14 cellular contexts compared by ENCODE assay signal in the genomic region with DNA sequence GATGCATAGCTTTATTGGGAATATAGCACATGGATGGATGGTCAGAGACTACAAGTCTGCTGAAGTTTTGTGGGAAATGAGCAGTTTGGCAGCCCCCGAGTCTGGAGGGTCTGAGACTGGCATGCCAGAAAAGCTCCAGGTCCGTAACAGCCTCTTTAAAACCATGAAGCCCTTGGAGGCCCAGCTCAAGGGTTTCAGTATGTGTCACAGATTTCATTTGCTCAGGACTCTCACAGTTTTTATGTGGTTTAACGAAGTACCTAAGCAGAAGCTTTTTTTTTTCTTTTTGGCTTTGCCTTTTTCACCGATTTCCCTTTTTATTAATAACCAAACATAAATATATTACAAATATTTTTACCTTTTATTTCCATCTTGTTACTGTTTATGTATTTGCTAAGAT. TPM values are rescaled to one million over a fixed set of nuclear protein-coding genes. Genes with fewer than 3 reads are reported as not detected.
DNase-seq lines count a peak whose midpoint lies in the region; ATAC-seq, FAIRE-seq and TF ChIP-seq lines count a peak whose summit lies in the region.
"Had no signal": no experiment of that assay in that cellular context is flagged by ENCODE, and none has a peak within 500 bp of the region (broad histone marks: within the 10 kb centered on the region; RNA-seq: fewer than 3 reads in every experiment).

No MANE protein-coding gene starts in this region.

- H3K4me1 ChIP-seq in GM12878 (ENCODE audit: control insufficient read depth, insufficient read depth, low read length): peaks cover 7% of the 10 kb centered on the region; the same call in 1 of the 2 replicates
- H3K4me1 ChIP-seq in adrenal gland (replicated peaks in 1 of 2): no peaks in the 10 kb centered on the region

- TF ChIP-seq POLR2A in GM12878 (IDR thresholded peaks at IDR 0.05; ENCODE audit: low read depth, low read length) (no peak), adrenal gland (IDR thresholded peaks at IDR 0.05) (no peak)

- in situ Hi-C loops in GM12878 (cut with MboI): loop anchor here (5.0 kb wide), 1 partner anchor 69 kb away; no protein-coding TSS in a partner anchor

- BruUV-seq in GM12878 (replicated peaks; lab: Mats Ljungman, UMichigan): no TSS peak

- intact Hi-C loops in GM12878 (cut with micrococcal nuclease; ENCODE audit: unreplicated experiment) (no loop called here), adrenal gland (cut with DNase I) (loop anchor here in 1 of 2 donors (5.0 kb wide), 2 partner anchors 64 to 419 kb away; no protein-coding TSS in a partner anchor)

- H3K27ac ChIP-seq in GM12878 (ENCODE audit: control insufficient read depth, insufficient read depth) (no peak overlapping the region), adrenal gland (no peak overlapping the region)
- H3K27ac ChIP-seq: epithelial cell of prostate, PC-9 had no signal

- no peaks in the 10 kb centered on the region for H3K79me2 ChIP-seq in GM12878 (ENCODE audit: control insufficient read depth, insufficient read depth, low read length)

- H3K4me2 ChIP-seq in GM12878 (ENCODE audit: control insufficient read depth, insufficient read depth): peak overlapping the region; percentile 50
- H3K4me2 ChIP-seq: PC-9 had no signal

- no peak overlapping the region for H3K4me3 Mint-ChIP-seq in activated CD4-positive, alpha-beta T cell treated with anti-CD3 and anti-CD28 coated beads, Interleukin-2, amount 10 ng/mL, durations not matched to agents 7 days and 5 days
- no peak overlapping the region for H3K4me3 Mint-ChIP-seq in type B pancreatic cell
- H3K4me3 Mint-ChIP-seq: IgD-negative memory B cell had no signal

- no peaks in the 10 kb centered on the region for H3K4me1 Mint-ChIP-seq in activated CD4-positive, alpha-beta T cell treated with anti-CD3 and anti-CD28 coated beads, Interleukin-2, amount 10 ng/mL, durations not matched to agents 7 days and 5 days
- H3K4me1 Mint-ChIP-seq in type B pancreatic cell (ENCODE audit: unreplicated experiment): peaks cover 21% of the 10 kb centered on the region

- no peaks in the 10 kb centered on the region for H3K36me3 Mint-ChIP-seq in activated CD4-positive, alpha-beta T cell treated with anti-CD3 and anti-CD28 coated beads, Interleukin-2, amount 10 ng/mL, durations not matched to agents 7 days and 5 days (ENCODE audit: low read depth)
- H3K36me3 Mint-ChIP-seq in type B pancreatic cell: no peaks in the 10 kb centered on the region
- H3K36me3 Mint-ChIP-seq: IgD-negative memory B cell had no signal

- H4K20me1 ChIP-seq in GM12878 (ENCODE audit: control insufficient read depth, insufficient read depth): no peaks in the 10 kb centered on the region

- TF ChIP-seq CTCF in GM12878 (IDR thresholded peaks at IDR 0.05 in 2 of 3, conservative IDR thresholded peaks at IDR 0.05 in 1 of 3; ENCODE audit: control insufficient read depth in 2 of 3, extremely low read depth in 1 of 3, insufficient read depth in 1 of 3, low read depth in 3 of 3, low read length in 3 of 3) (no peak), adrenal gland (IDR thresholded peaks at IDR 0.05) (no peak), type B pancreatic cell (conservative IDR thresholded peaks at IDR 0.05) (no peak)

- 3% methylated on average over 4 of the region's 4 CpGs for WGBS in GM12878 (ENCODE audit: insufficient coverage, insufficient replicate concordance, low lambda C conversion rate, missing lambda C conversion rate)
- 82 to 92% (median 90%) methylated on average over 4 of the region's 4 CpGs for WGBS in adrenal gland, 4 donors

- SMC1A ChIA-PET in GM12878 (lab: Charles Lee; ENCODE audit: uncharacterized antibody, unreplicated experiment): interaction anchor here (0.9 to 2.4 kb wide), 8 partner anchors 11 to 280 kb away, joined by 3 to 9 read pairs (median 4); no protein-coding TSS in a partner anchor

- TF ChIP-seq EP300 in GM12878 (IDR thresholded peaks at IDR 0.05; ENCODE audit: borderline replicate concordance in 1 of 2, control insufficient read depth in 1 of 2, low read depth in 2 of 2, low read length in 2 of 2): no peak

- H3K9ac ChIP-seq in GM12878 (ENCODE audit: control insufficient read depth, insufficient read depth, low read length): no peak overlapping the region

- TF ChIP-seq RAD21 in GM12878 (IDR thresholded peaks at IDR 0.05; ENCODE audit: insufficient read depth, low read depth, low read length): peak; percentile 27; the same call in 1 of the 2 replicates

- POLR2A ChIA-PET in GM12878 (lab: Charles Lee): interaction anchor here (0.5 kb wide), 1 partner anchor 397 kb away, joined by 5 read pairs; no protein-coding TSS in a partner anchor
- POLR2A ChIA-PET in activated CD4-positive, alpha-beta T cell treated with anti-CD3 and anti-CD28 coated beads, Interleukin-2, amount 10 ng/mL, durations not matched to agents 7 days and 5 days (lab: Charles Lee): no interaction called here

- CTCF ChIA-PET in GM12878 (lab: Yijun Ruan, JAX): interaction anchor here (0.8 to 6.2 kb wide), 9 partner anchors 9 to 425 kb away, joined by 3 to 93 read pairs (median 5); a partner anchor contains a TSS
- CTCF ChIA-PET in activated CD4-positive, alpha-beta T cell treated with anti-CD3 and anti-CD28 coated beads, Interleukin-2, amount 10 ng/mL, durations not matched to agents 7 days and 5 days (lab: Charles Lee): interaction anchor here (1.0 kb wide), 1 partner anchor 16 kb away, joined by 3 read pairs; no protein-coding TSS in a partner anchor

- ATAC-seq in GM18498 (IDR thresholded peaks at IDR 0.05; ENCODE audit: unreplicated experiment) (peak; percentile 83), GM21367 (IDR thresholded peaks at IDR 0.05; ENCODE audit: unreplicated experiment) (peak; percentile 92), HG03039 (IDR thresholded peaks at IDR 0.05; ENCODE audit: unreplicated experiment) (peak; percentile 85), GM12878 (peak; percentile 89)

- peaks cover 15% of the 10 kb centered on the region for H3K27me3 Mint-ChIP-seq in activated CD4-positive, alpha-beta T cell treated with anti-CD3 and anti-CD28 coated beads, Interleukin-2, amount 10 ng/mL, durations not matched to agents 7 days and 5 days
- H3K27me3 Mint-ChIP-seq in type B pancreatic cell: no peaks in the 10 kb centered on the region

- H3K36me3 ChIP-seq in GM12878 (ENCODE audit: control insufficient read depth in 2 of 2, insufficient read depth in 2 of 2, low read length in 1 of 2) (no peaks in the 10 kb centered on the region), adrenal gland (replicated peaks in 1 of 2) (no peaks in the 10 kb centered on the region)

- FAIRE-seq in GM12878 (lab: Jason Lieb, UNC): peak; percentile 89

- H3K27ac Mint-ChIP-seq in activated CD4-positive, alpha-beta T cell treated with anti-CD3 and anti-CD28 coated beads, Interleukin-2, amount 10 ng/mL, durations not matched to agents 7 days and 5 days: no peak overlapping the region
- no peak overlapping the region for H3K27ac Mint-ChIP-seq in type B pancreatic cell
- H3K27ac Mint-ChIP-seq: IgD-negative memory B cell had no signal

- H3K9me3 Mint-ChIP-seq in activated CD4-positive, alpha-beta T cell treated with anti-CD3 and anti-CD28 coated beads, Interleukin-2, amount 10 ng/mL, durations not matched to agents 7 days and 5 days: no peaks in the 10 kb centered on the region
- H3K9me3 Mint-ChIP-seq in type B pancreatic cell: peaks cover 5% of the 10 kb centered on the region

- H3K27me3 ChIP-seq in GM12878 (replicated peaks in 1 of 2; ENCODE audit: control insufficient read depth in 2 of 2, insufficient read depth in 2 of 2, low read length in 1 of 2) (no peaks in the 10 kb centered on the region), adrenal gland (no peaks in the 10 kb centered on the region)

- peaks cover 4% of the 10 kb centered on the region; the same call in 1 of the 3 replicates for H3K9me3 ChIP-seq in GM12878 (replicated peaks; ENCODE audit: control insufficient read depth, insufficient read depth, low read length)
- no peaks in the 10 kb centered on the region for H3K9me3 ChIP-seq in adrenal gland (replicated peaks in 1 of 3)

- H3K4me3 ChIP-seq in GM12878 (no peak overlapping the region), adrenal gland (no peak overlapping the region)
- H3K4me3 ChIP-seq: PC-9 had no signal

- RAD21 ChIA-PET in GM12878 (lab: Charles Lee; ENCODE audit: unreplicated experiment): interaction anchor here (0.8 to 1.4 kb wide), 7 partner anchors 36 to 426 kb away, joined by 3 to 11 read pairs (median 4); no protein-coding TSS in a partner anchor

- H2AFZ ChIP-seq in GM12878 (ENCODE audit: control insufficient read depth, low read depth, low read length): no peak overlapping the region
- H2AFZ ChIP-seq: PC-9 had no signal

- peak; percentile 16 for DNase-seq in GM12878 (ENCODE audit: low read depth, low spot score)
- no peak for DNase-seq in adrenal gland
- no peak for DNase-seq in activated CD4-positive, alpha-beta T cell treated with anti-CD3 and anti-CD28 coated beads, Interleukin-2, amount 10 ng/mL, durations not matched to agents 7 days and 5 days
- DNase-seq in type B pancreatic cell (ENCODE audit: extremely low spot score, unreplicated experiment): no peak
- no peak for DNase-seq in mucosa of gallbladder (ENCODE audit: low spot score)
- DNase-seq: activated CD8-positive, alpha-beta memory T cell treated with anti-CD3 and anti-CD28 coated beads, Interleukin-2, amount 50 U/mL, for 4 hours; NCI-H2029; PC-9; T1000 had no signal

TF ChIP-seq in GM12878, 131 proteins besides CTCF, POLR2A, EP300 and RAD21 (continues in another document):
- TF ChIP-seq POLR2AphosphoS5 (IDR thresholded peaks at IDR 0.05; ENCODE audit: low read length): no peak

RNA-seq across cellular contexts. Expression of a gene that starts 30.6 kb away (rescaled TPM):
- total RNA-seq in GM12878 (2013; cell fraction: nucleolus; rRNA removed): 38.3 and 39.9 TPM in 2 replicates
- total RNA-seq in GM12878 (2014; rRNA removed) (14.0 and 16.0 TPM in 2 replicates), GM12878 (2014; rRNA removed; fragmentation: Illumina TruSeq; extraction: Trizol) (16.1 and 17.0 TPM in 2 replicates), GM12878 (2021) (18.6 and 20.9 TPM in 2 replicates), adrenal gland (10 to 100 TPM; 33.2 to 63.8 (median 40.6) TPM), type B pancreatic cell (ENCODE audit: low replicate concordance) (47.2 and 47.8 TPM in 2 replicates), mucosa of gallbladder (45.5 TPM)
- polyA plus RNA-seq in GM12878 (2011; ENCODE audit: low read depth): 5.5 TPM
- polyA plus RNA-seq in GM12878 (2011; rRNA removed) (21.3 and 22.6 TPM in 2 replicates), GM12878 (2014; fragmentation: Illumina TruSeq; extraction: Trizol) (19.3 and 23.0 TPM in 2 replicates), GM12878 (2014; fragmentation: Nextera tagmentation; extraction: Ambion mirVana) (1 to 10 TPM; 3.4 to 4.1 TPM), GM12878 (2014; rRNA removed) (8.4 and 9.9 TPM in 2 replicates), GM12878 (2016; fragmentation: Nextera tagmentation; extraction: Ambion mirVana) (10 to 100 TPM; 19.6 to 20.5 TPM), adrenal gland (10 to 100 TPM in 1 of 3 donors, 1 to 10 TPM in 2; 4.0 to 47.4 (median 4.7) TPM)
- 8.8 and 9.8 TPM in 2 replicates for polyA plus RNA-seq in GM12878 (2011; cell fraction: cytosol; rRNA removed)
- polyA plus RNA-seq in GM12878 (2011; cell fraction: nucleus; rRNA removed): 8.5 and 9.8 TPM in 2 replicates
- polyA plus RNA-seq in GM12878 (2012): 8.4 and 11.0 TPM in 2 replicates
- polyA minus RNA-seq in GM12878 (2011; rRNA and poly(A)+ RNA removed): 24.7 and 41.2 TPM in 2 replicates
- polyA minus RNA-seq in GM12878 (2011; cell fraction: cytosol; rRNA and poly(A)+ RNA removed): 8.2 and 14.3 TPM in 2 replicates
- 8.8 and 14.0 TPM in 2 replicates for polyA minus RNA-seq in GM12878 (2011; cell fraction: nucleus; rRNA and poly(A)+ RNA removed)
- total RNA-seq in activated CD4-positive, alpha-beta T cell treated with anti-CD3 and anti-CD28 coated beads, Interleukin-2, amount 10 ng/mL, durations not matched to agents 7 days and 5 days: 10 to 100 TPM; 17.4 to 19.2 TPM
